Comparison of ENCODE assay signal across 9 cellular contexts in genomic region chr5:67234671-67235176, GRCh38. TPM values are rescaled to one million over a fixed set of nuclear protein-coding genes. Genes with fewer than 3 reads are reported as not detected.
A peak's percentile ranks its signal among the peaks of the same experiment; 100 is the strongest.
DNase-seq lines count a peak whose midpoint lies in the region; ATAC-seq, FAIRE-seq and TF ChIP-seq lines count a peak whose summit lies in the region.
"Had no signal": no experiment of that assay in that cellular context is flagged by ENCODE, and none has a peak within 500 bp of the region (broad histone marks: within the 10 kb centered on the region; RNA-seq: fewer than 3 reads in every experiment).

No MANE protein-coding gene starts in this region.

- H3K27me3 ChIP-seq in bronchial epithelial cell (ENCODE audit: control insufficient read depth, insufficient read depth, low read length) = no peaks in the 10 kb centered on the region
- no peaks in the 10 kb centered on the region for H3K27me3 ChIP-seq in lower lobe of right lung (ENCODE audit: low read depth)
- H3K27me3 ChIP-seq in uterus = no peaks in the 10 kb centered on the region

- H3K4me1 ChIP-seq in lower lobe of right lung = peaks cover 21% of the 10 kb centered on the region
- H3K4me1 ChIP-seq in uterus = no peaks in the 10 kb centered on the region

- H3K9me3 ChIP-seq in lower lobe of right lung (no peaks in the 10 kb centered on the region), uterus (no peaks in the 10 kb centered on the region)

- H3K4me3 ChIP-seq in bronchial epithelial cell (ENCODE audit: low read depth, low read length) = no peak overlapping the region
- H3K4me3 ChIP-seq in lower lobe of right lung = peak overlapping the region; percentile 36
- peak overlapping the region in 1 of 2 donors; percentile 19 for H3K4me3 ChIP-seq in uterus

- peak; percentile 54 to 63 for ATAC-seq in lower lobe of right lung

- peak overlapping the region; percentile 70 for H3K27ac ChIP-seq in lower lobe of right lung
- peak overlapping the region; percentile 61 to 71 for H3K27ac ChIP-seq in uterus

- no peak for FAIRE-seq in bronchial epithelial cell (lab: Jason Lieb, UNC)
- FAIRE-seq: frontal cortex had no signal

- peak; percentile 1 for DNase-seq in NCI-H2171 treated with DMSO at 0.1 percent for 48 hours (lab: John Stamatoyannopoulos, UW)
- no peak for DNase-seq in NCI-H2171 (lab: John Stamatoyannopoulos, UW)
- peak; percentile 49 for DNase-seq in bronchial epithelial cell (ENCODE audit: low read depth)
- peak; percentile 52 for DNase-seq in lower lobe of right lung
- DNase-seq in uterus = peak in 1 of 2 donors; percentile 63
- no peak for DNase-seq in NCI-H2227 treated with DMSO at 0.1 percent for 48 hours (lab: John Stamatoyannopoulos, UW)
- DNase-seq in activated gamma-delta T cell (lab: John Stamatoyannopoulos, UW) = no peak
- no peak for DNase-seq in NCI-H146 (lab: John Stamatoyannopoulos, UW)

- TF ChIP-seq CTCF in bronchial epithelial cell (IDR thresholded peaks at IDR 0.05; ENCODE audit: insufficient read depth, low read length, severe bottlenecking) = no peak
- peak; percentile 7 for TF ChIP-seq CTCF in lower lobe of right lung (IDR thresholded peaks at IDR 0.05)
- no peak for TF ChIP-seq CTCF in uterus (IDR thresholded peaks at IDR 0.05)

- intact Hi-C loops in lower lobe of right lung (cut with DNase I) = no loop called here
- intact Hi-C loops in uterus (cut with DNase I; ENCODE audit: low total_unique reads) = no loop called here

- H3K36me3 ChIP-seq in bronchial epithelial cell (ENCODE audit: control insufficient read depth, insufficient read depth, low read length) (no peaks in the 10 kb centered on the region), lower lobe of right lung (no peaks in the 10 kb centered on the region), uterus (no peaks in the 10 kb centered on the region)

- TF ChIP-seq POLR2A in uterus (IDR thresholded peaks at IDR 0.05) = no peak

RNA-seq across cellular contexts. Expression of gene CD180, which starts 38.1 kb away (rescaled TPM):
- total RNA-seq in bronchial epithelial cell (not detected in 2 replicates), lower lobe of right lung (4.9 TPM), uterus (under 1 TPM in 3 of 4 donors, not detected in 1; 0.37 to 0.83 (median 0.59) TPM)

Comparison
In these comparisons a context has a peak if more than half of its experiments do, and no peak if none do; other contexts are left out.
1. DNase-seq: peak in NCI-H2171 treated with DMSO at 0.1 percent for 48 hours (single experiment), bronchial epithelial cell (single experiment) and lower lobe of right lung (single experiment); none in NCI-H2171 (single experiment), NCI-H2227 treated with DMSO at 0.1 percent for 48 hours (single experiment), activated gamma-delta T cell (single experiment) and NCI-H146 (single experiment).